In the genomic region with DNA sequence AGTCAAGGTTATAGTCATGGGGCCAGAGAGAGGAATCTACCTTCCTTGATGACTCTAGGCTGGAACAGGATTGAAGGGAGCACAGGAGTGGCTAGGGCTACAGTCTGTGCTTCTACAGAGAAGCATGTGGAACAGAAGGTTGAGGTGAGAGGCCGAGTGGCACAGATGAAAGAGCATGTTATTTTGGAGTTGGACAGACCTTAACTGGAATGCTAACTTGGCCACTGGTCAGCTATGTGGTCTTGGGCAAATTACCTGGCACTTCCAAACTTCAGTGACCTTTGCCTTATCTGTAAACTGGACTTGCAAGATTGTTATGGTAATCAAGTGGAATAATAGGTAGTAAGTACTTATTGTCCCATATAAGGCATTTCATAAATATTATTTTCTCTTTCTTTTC, we compare ENCODE assay signal across 18 cellular contexts.
"Had no signal": no experiment of that assay in that cellular context is flagged by ENCODE, and none has a peak within 500 bp of the region (broad histone marks: within the 10 kb centered on the region; RNA-seq: fewer than 3 reads in every experiment).

No MANE protein-coding gene starts in this region.

- H3K4me1 Mint-ChIP-seq: activated CD4-positive, alpha-beta memory T cell treated with anti-CD3 and anti-CD28 coated beads, Interleukin-2, amount 10 ng/mL, durations not matched to agents 7 days and 5 days; brain had no signal

- H3K27me3 Mint-ChIP-seq: activated B cell treated with CpG ODN at 0.5 μM for 24 hours had no signal

- H3K36me3 Mint-ChIP-seq: brain had no signal

- H3K27me3 ChIP-seq: heart left ventricle, neutrophil, pancreas had no signal

- H3K9me3 ChIP-seq: heart left ventricle, neutrophil, pancreas, thoracic aorta had no signal

- H3K4me3 ChIP-seq: heart left ventricle, pancreas, thoracic aorta had no signal

- ATAC-seq: activated T-cell treated with anti-CD3 and anti-CD28 coated beads, Interleukin-2, amount 50 U/mL, for 72 hours; T-helper 17 cell had no signal

- H3K27ac ChIP-seq: heart left ventricle, neutrophil, pancreas, thoracic aorta had no signal

- H3K36me3 ChIP-seq: heart left ventricle, neutrophil, pancreas, thoracic aorta had no signal

- DNase-seq: activated B cell treated with CpG ODN at 0.5 μM for 24 hours; activated CD4-positive, alpha-beta memory T cell treated with anti-CD3 and anti-CD28 coated beads, Interleukin-2, amount 10 ng/mL, durations not matched to agents 7 days and 5 days; activated CD4-positive, alpha-beta T cell treated with anti-CD3 and anti-CD28 coated beads for 4 hours; activated effector memory CD4-positive, alpha-beta T cell treated with Interleukin-2 at 50 U/mL for 16 hours; activated naive CD4-positive, alpha-beta T cell treated with anti-CD3 and anti-CD28 coated beads for 36 hours; activated T-cell treated with anti-CD3 and anti-CD28 coated beads, Interleukin-2, amount 50 U/mL, for 72 hours; heart left ventricle; kidney; mesenchymal stem cell; stimulated activated CD4-positive, alpha-beta T cell treated with anti-CD3 and anti-CD28 coated beads, Interleukin-4, amount 100 ng/mL, for 1 hour; stimulated activated naive CD4-positive, alpha-beta T cell; SW 1271; T-helper 17 cell had no signal

- H3K4me3 Mint-ChIP-seq: activated B cell treated with CpG ODN at 0.5 μM for 24 hours; activated CD4-positive, alpha-beta memory T cell treated with anti-CD3 and anti-CD28 coated beads, Interleukin-2, amount 10 ng/mL, durations not matched to agents 7 days and 5 days; activated naive CD4-positive, alpha-beta T cell treated with anti-CD3 and anti-CD28 coated beads for 36 hours; activated T-cell treated with anti-CD3 and anti-CD28 coated beads, Interleukin-2, amount 50 U/mL, for 72 hours; brain; T-helper 17 cell had no signal

- H3K4me1 ChIP-seq: pancreas had no signal

- H3K27ac Mint-ChIP-seq: activated B cell treated with CpG ODN at 0.5 μM for 24 hours; activated CD4-positive, alpha-beta memory T cell treated with anti-CD3 and anti-CD28 coated beads, Interleukin-2, amount 10 ng/mL, durations not matched to agents 7 days and 5 days; activated naive CD4-positive, alpha-beta T cell treated with anti-CD3 and anti-CD28 coated beads for 36 hours; activated T-cell treated with anti-CD3 and anti-CD28 coated beads, Interleukin-2, amount 50 U/mL, for 72 hours; brain; T-helper 17 cell had no signal

- H3K9me3 Mint-ChIP-seq: activated B cell treated with CpG ODN at 0.5 μM for 24 hours; activated CD4-positive, alpha-beta memory T cell treated with anti-CD3 and anti-CD28 coated beads, Interleukin-2, amount 10 ng/mL, durations not matched to agents 7 days and 5 days; activated naive CD4-positive, alpha-beta T cell treated with anti-CD3 and anti-CD28 coated beads for 36 hours; activated T-cell treated with anti-CD3 and anti-CD28 coated beads, Interleukin-2, amount 50 U/mL, for 72 hours; nephron had no signal
